26 cellular contexts compared by ENCODE assay signal in the genomic region with DNA sequence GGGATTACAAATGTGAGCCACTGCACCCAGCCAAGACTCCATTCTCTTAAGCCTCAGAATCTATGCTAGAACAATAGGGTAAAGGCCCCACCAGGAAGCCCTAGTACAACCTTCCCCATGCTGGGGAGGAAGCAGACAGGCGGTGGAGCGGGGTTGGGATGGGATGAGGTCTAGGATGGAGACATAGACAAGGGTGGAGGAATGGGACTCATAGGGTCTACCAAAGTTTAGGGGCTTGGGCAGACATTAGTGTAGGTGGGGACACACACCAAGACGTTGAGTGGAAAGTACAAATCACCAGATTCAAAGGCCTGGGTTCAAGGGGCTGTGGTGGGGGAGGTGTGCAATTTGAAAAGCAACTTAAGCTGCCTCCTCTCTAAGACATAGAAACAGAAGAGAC. TPM values are rescaled to one million over a fixed set of nuclear protein-coding genes. Genes with fewer than 3 reads are reported as not detected.
DNase-seq lines count a peak whose midpoint lies in the region; ATAC-seq and TF ChIP-seq lines count a peak whose summit lies in the region.
"Had no signal": no experiment of that assay in that cellular context is flagged by ENCODE, and none has a peak within 500 bp of the region (broad histone marks: within the 10 kb centered on the region; RNA-seq: fewer than 3 reads in every experiment).

No MANE protein-coding gene starts in this region.

- peaks cover 35% of the 10 kb centered on the region for H3K4me1 Mint-ChIP-seq in activated CD4-positive, alpha-beta T cell treated with anti-CD3 and anti-CD28 coated beads for 36 hours
- H3K4me1 Mint-ChIP-seq in T-helper 17 cell, result peaks cover 42% of the 10 kb centered on the region
- peaks cover 41% of the 10 kb centered on the region for H3K4me1 Mint-ChIP-seq in activated naive CD8-positive, alpha-beta T cell (ENCODE audit: low read depth)
- H3K4me1 Mint-ChIP-seq: nephron progenitor cell had no signal

- H3K27me3 ChIP-seq in ovary, result no peaks in the 10 kb centered on the region
- H3K27me3 ChIP-seq: thyroid gland had no signal

- TF ChIP-seq POLR2A in ovary (IDR thresholded peaks at IDR 0.05), result no peak

- POLR2A ChIA-PET in activated CD4-positive, alpha-beta T cell treated with anti-CD3 and anti-CD28 coated beads for 36 hours (lab: Charles Lee), result interaction anchor here (0.8 to 4.2 kb wide), 3 partner anchors 8 to 23 kb away, joined by 3 to 36 read pairs (median 28); no protein-coding TSS in a partner anchor

- H3K27ac ChIP-seq in ovary, result no peak overlapping the region
- H3K27ac ChIP-seq: BLaER1, prostate gland, thyroid gland had no signal

- ATAC-seq in activated CD4-positive, alpha-beta T cell treated with anti-CD3 and anti-CD28 coated beads for 36 hours, result peak; percentile 4
- ATAC-seq in T-helper 17 cell, result no peak

- peak overlapping the region; percentile 99 for H3K4me3 Mint-ChIP-seq in activated CD4-positive, alpha-beta T cell treated with anti-CD3 and anti-CD28 coated beads for 36 hours
- peak overlapping the region; percentile 92 for H3K4me3 Mint-ChIP-seq in T-helper 17 cell
- H3K4me3 Mint-ChIP-seq in activated naive CD8-positive, alpha-beta T cell, result peak overlapping the region; percentile 99
- H3K4me3 Mint-ChIP-seq: activated B cell treated with CpG ODN at 0.5 μM for 24 hours, memory B cell, nephron progenitor cell had no signal

- no peak overlapping the region for H3K4me3 ChIP-seq in ovary
- H3K4me3 ChIP-seq: BLaER1, prostate gland, thyroid gland had no signal

- H3K9me3 Mint-ChIP-seq in activated CD4-positive, alpha-beta T cell treated with anti-CD3 and anti-CD28 coated beads for 36 hours (ENCODE audit: low read depth), result no peaks in the 10 kb centered on the region
- H3K9me3 Mint-ChIP-seq in activated naive CD8-positive, alpha-beta T cell (ENCODE audit: low read depth), result no peaks in the 10 kb centered on the region
- H3K9me3 Mint-ChIP-seq: activated B cell treated with CpG ODN at 0.5 μM for 24 hours, memory B cell, nephron progenitor cell had no signal

- DNase-seq in activated CD4-positive, alpha-beta T cell treated with anti-CD3 and anti-CD28 coated beads for 36 hours, result peak; percentile 32
- DNase-seq in activated CD4-positive, alpha-beta T cell treated with anti-CD3 and anti-CD28 coated beads for 1 hour, result no peak
- DNase-seq in T-helper 17 cell (no peak), ovary (no peak), GM20000 (ENCODE audit: low spot score) (no peak), LoVo (ENCODE audit: low spot score) (no peak)
- peak; percentile 31 for DNase-seq in stimulated activated CD8-positive, alpha-beta memory T cell treated with anti-CD3 and anti-CD28 coated beads, Interleukin-4, amount 100 ng/mL, for 48 hours
- DNase-seq: 8988T, activated B cell treated with CpG ODN at 0.5 μM for 24 hours, cortex of kidney, DMS153, Kasumi-1, kidney glomerular epithelial cell, NCI-H1105, NCI-H2107, NCI-H526 treated with DMSO at 0.1 percent for 48 hours, nephron progenitor cell, SHP77, thyroid gland had no signal

- H3K27me3 Mint-ChIP-seq in activated CD4-positive, alpha-beta T cell treated with anti-CD3 and anti-CD28 coated beads for 36 hours, result no peaks in the 10 kb centered on the region
- H3K27me3 Mint-ChIP-seq in T-helper 17 cell, result no peaks in the 10 kb centered on the region
- no peaks in the 10 kb centered on the region for H3K27me3 Mint-ChIP-seq in activated naive CD8-positive, alpha-beta T cell
- H3K27me3 Mint-ChIP-seq: activated B cell treated with CpG ODN at 0.5 μM for 24 hours, memory B cell had no signal

- no peak for TF ChIP-seq CTCF in ovary (IDR thresholded peaks at IDR 0.05)
- TF ChIP-seq CTCF in GM20000 (IDR thresholded peaks at IDR 0.05; ENCODE audit: extremely low read depth, missing control alignments), result no peak

- TF ChIP-seq EP300 in ovary (IDR thresholded peaks at IDR 0.05), result no peak

- H3K36me3 ChIP-seq in ovary, result no peaks in the 10 kb centered on the region
- H3K36me3 ChIP-seq: BLaER1, prostate gland, thyroid gland had no signal

- H3K36me3 Mint-ChIP-seq in activated CD4-positive, alpha-beta T cell treated with anti-CD3 and anti-CD28 coated beads for 36 hours (ENCODE audit: low read depth), result peaks cover 76% of the 10 kb centered on the region
- peaks cover 14% of the 10 kb centered on the region for H3K36me3 Mint-ChIP-seq in T-helper 17 cell (ENCODE audit: low read depth)
- H3K36me3 Mint-ChIP-seq in activated naive CD8-positive, alpha-beta T cell, result peaks cover 29% of the 10 kb centered on the region
- H3K36me3 Mint-ChIP-seq: memory B cell had no signal

- peak overlapping the region; percentile 99 for H3K27ac Mint-ChIP-seq in activated CD4-positive, alpha-beta T cell treated with anti-CD3 and anti-CD28 coated beads for 36 hours
- H3K27ac Mint-ChIP-seq in T-helper 17 cell, result peak overlapping the region; percentile 100
- peak overlapping the region; percentile 99 for H3K27ac Mint-ChIP-seq in activated naive CD8-positive, alpha-beta T cell
- H3K27ac Mint-ChIP-seq: nephron progenitor cell had no signal

- CTCF ChIA-PET in activated CD4-positive, alpha-beta T cell treated with anti-CD3 and anti-CD28 coated beads for 36 hours (lab: Charles Lee), result interaction anchor here (0.7 to 4.9 kb wide), 5 partner anchors 9 to 767 kb away, joined by 3 to 57 read pairs (median 4); no protein-coding TSS in a partner anchor

- no peaks in the 10 kb centered on the region for H3K9me3 ChIP-seq in T-helper 17 cell (ENCODE audit: control insufficient read depth, low read length, poor library complexity, severe bottlenecking)
- H3K9me3 ChIP-seq in ovary, result no peaks in the 10 kb centered on the region
- H3K9me3 ChIP-seq: BLaER1, prostate gland, thyroid gland had no signal

- H3K4me1 ChIP-seq in ovary (ENCODE audit: insufficient read depth), result no peaks in the 10 kb centered on the region
- H3K4me1 ChIP-seq: BLaER1, prostate gland, thyroid gland had no signal

- intact Hi-C loops in activated CD4-positive, alpha-beta T cell treated with anti-CD3 and anti-CD28 coated beads for 36 hours (cut with DNase I, micrococcal nuclease), result no loop called here
- intact Hi-C loops in ovary (cut with DNase I), result no loop called here

- WGBS in ovary, 3 donors, result 93 to 95% (median 94%) methylated on average over 3 of the region's 3 CpGs

RNA-seq across cellular contexts. Expression of gene PRSS2, which starts 19.3 kb away (rescaled TPM):
- not detected for total RNA-seq in activated CD4-positive, alpha-beta T cell treated with anti-CD3 and anti-CD28 coated beads for 36 hours
- not detected for total RNA-seq in T-helper 17 cell
- total RNA-seq in ovary, result 10 to 100 TPM in 2 of 7 donors, 1 to 10 TPM in 3, not detected in 2; 1.4 to 90.0 (median 5.3) TPM
- 1 to 10 TPM in 1 of 2 donors, not detected in 1; 1.5 TPM for polyA plus RNA-seq in ovary
- total RNA-seq: activated B cell treated with CpG ODN at 0.5 μM for 24 hours; fibroblast of villous mesenchyme; prostate gland; skeletal muscle tissue; T-helper 1 cell treated with Interleukin-12 subunit alpha and Interleukin-12 subunit beta and Interleukin-4 antibody, amounts not matched to agents 30 ng/mL and 1 ng/mL, for 36 hours; thyroid gland had no signal

RNA-seq across cellular contexts. Expression of gene PRSS1, which starts 40.8 kb away (rescaled TPM):
- total RNA-seq in activated CD4-positive, alpha-beta T cell treated with anti-CD3 and anti-CD28 coated beads for 36 hours, result not detected
- total RNA-seq in T-helper 17 cell (not detected), ovary (10 to 100 TPM in 2 of 7 donors, 1 to 10 TPM in 1, under 1 TPM in 1, not detected in 3; 0.82 to 35.0 (median 18.6) TPM)
- polyA plus RNA-seq in ovary, result under 1 TPM in 1 of 2 donors, not detected in 1; 0.15 TPM
- total RNA-seq: activated B cell treated with CpG ODN at 0.5 μM for 24 hours; fibroblast of villous mesenchyme; prostate gland; skeletal muscle tissue; T-helper 1 cell treated with Interleukin-12 subunit alpha and Interleukin-12 subunit beta and Interleukin-4 antibody, amounts not matched to agents 30 ng/mL and 1 ng/mL, for 36 hours had no signal

Comparison
In these comparisons a context has a peak if more than half of its experiments do, and no peak if none do; other contexts are left out.
1. DNase-seq: peak in activated CD4-positive, alpha-beta T cell treated with anti-CD3 and anti-CD28 coated beads for 36 hours (single experiment) and stimulated activated CD8-positive, alpha-beta memory T cell treated with anti-CD3 and anti-CD28 coated beads, Interleukin-4, amount 100 ng/mL, for 48 hours (single experiment); none in activated CD4-positive, alpha-beta T cell treated with anti-CD3 and anti-CD28 coated beads for 1 hour (single experiment), T-helper 17 cell (0 of 3), ovary (0 of 5), GM20000 (single experiment) and LoVo (single experiment).
2. Peak in every context shown above with its lines, with median percentiles within 50 percentile points of each other: H3K27ac Mint-ChIP-seq and H3K4me3 Mint-ChIP-seq.